In genomic region chr17:44005865-44006580, GRCh38 we compare ENCODE assay signal across 8 cellular contexts. TPM values are rescaled to one million over a fixed set of nuclear protein-coding genes. Genes with fewer than 3 reads are reported as not detected.
DNase-seq lines count a peak whose midpoint lies in the region; ATAC-seq and TF ChIP-seq lines count a peak whose summit lies in the region.

No MANE protein-coding gene starts in this region.

- H3K36me3 Mint-ChIP-seq in activated CD8-positive, alpha-beta T cell treated with anti-CD3 and anti-CD28 coated beads for 36 hours (ENCODE audit: low read depth): peaks cover 11% of the 10 kb centered on the region
- peaks cover 8% of the 10 kb centered on the region for H3K36me3 Mint-ChIP-seq in nephron (ENCODE audit: low read depth)

- H3K27me3 Mint-ChIP-seq in activated CD8-positive, alpha-beta T cell treated with anti-CD3 and anti-CD28 coated beads for 36 hours: peaks cover 17% of the 10 kb centered on the region
- peaks cover 70% of the 10 kb centered on the region for H3K27me3 Mint-ChIP-seq in nephron (ENCODE audit: low read depth)

- H3K4me1 Mint-ChIP-seq in activated CD8-positive, alpha-beta T cell treated with anti-CD3 and anti-CD28 coated beads for 36 hours (ENCODE audit: low read depth): peaks cover 24% of the 10 kb centered on the region
- peaks cover 20% of the 10 kb centered on the region for H3K4me1 Mint-ChIP-seq in nephron

- H3K27ac Mint-ChIP-seq in activated CD8-positive, alpha-beta T cell treated with anti-CD3 and anti-CD28 coated beads for 36 hours: peak overlapping the region; percentile 64
- no peak overlapping the region for H3K27ac Mint-ChIP-seq in nephron

- no peaks in the 10 kb centered on the region for H3K9me3 Mint-ChIP-seq in activated CD8-positive, alpha-beta T cell treated with anti-CD3 and anti-CD28 coated beads for 36 hours
- no peaks in the 10 kb centered on the region for H3K9me3 Mint-ChIP-seq in nephron

- intact Hi-C loops in activated CD8-positive, alpha-beta T cell treated with anti-CD3 and anti-CD28 coated beads for 36 hours (cut with micrococcal nuclease): no loop called here

- CTCF ChIA-PET in activated CD8-positive, alpha-beta T cell treated with anti-CD3 and anti-CD28 coated beads for 36 hours (lab: Charles Lee): interaction anchor here (0.7 to 1.6 kb wide), 7 partner anchors 8 to 128 kb away, joined by 3 to 7 read pairs (median 4); partner anchors contain the start of gene MPP2

- ATAC-seq in activated CD8-positive, alpha-beta T cell treated with anti-CD3 and anti-CD28 coated beads for 36 hours: peak; percentile 10
- ATAC-seq in esophagus mucosa (peak; percentile 55), HG02885 (IDR thresholded peaks at IDR 0.05; ENCODE audit: poor library complexity, unreplicated experiment) (no peak)

- H3K4me3 Mint-ChIP-seq in activated CD8-positive, alpha-beta T cell treated with anti-CD3 and anti-CD28 coated beads for 36 hours: peak overlapping the region; percentile 83
- H3K4me3 Mint-ChIP-seq in nephron: peak overlapping the region; percentile 90 to 91 (median 91)

- DNase-seq in COLO668 (lab: John Stamatoyannopoulos, UW; ENCODE audit: unreplicated experiment): peak; percentile 66
- DNase-seq in HT-29 (ENCODE audit: low spot score): peak; percentile 72
- DNase-seq in activated CD8-positive, alpha-beta T cell treated with anti-CD3 and anti-CD28 coated beads for 36 hours: peak; percentile 59
- no peak for DNase-seq in epidermal melanocyte (ENCODE audit: insufficient read length, low spot score)
- DNase-seq in NCI-H128 (lab: John Stamatoyannopoulos, UW; ENCODE audit: unreplicated experiment): no peak

- POLR2A ChIA-PET in activated CD8-positive, alpha-beta T cell treated with anti-CD3 and anti-CD28 coated beads for 36 hours (lab: Charles Lee): no interaction called here

- TF ChIP-seq CTCF in activated CD8-positive, alpha-beta T cell treated with anti-CD3 and anti-CD28 coated beads for 36 hours (IDR thresholded peaks at IDR 0.05): no peak
- peak in 2 of 3 experiments; percentile 7 to 25 for TF ChIP-seq CTCF in nephron (IDR thresholded peaks at IDR 0.05; ENCODE audit: unreplicated experiment in 3 of 3)

RNA-seq across cellular contexts. Expression of gene NAGS, which starts 1.6 kb away (rescaled TPM):
- total RNA-seq in HT-29 (2014; rRNA removed; shearing (Covaris generic)): 2.7 and 4.2 TPM in 2 replicates
- total RNA-seq in activated CD8-positive, alpha-beta T cell treated with anti-CD3 and anti-CD28 coated beads for 36 hours: 1 to 10 TPM; 1.7 to 2.4 TPM
- 2.4 TPM for total RNA-seq in esophagus mucosa

RNA-seq across cellular contexts. Expression of gene TMEM101, which starts 8.7 kb away (rescaled TPM):
- 78.2 and 83.1 TPM in 2 replicates for total RNA-seq in HT-29 (2014; rRNA removed; shearing (Covaris generic))
- 10 to 100 TPM; 26.1 to 28.5 TPM for total RNA-seq in activated CD8-positive, alpha-beta T cell treated with anti-CD3 and anti-CD28 coated beads for 36 hours
- 23.2 TPM for total RNA-seq in esophagus mucosa

RNA-seq across cellular contexts. Expression of gene PYY, which starts 52.3 kb away (rescaled TPM):
- not detected in 2 replicates for total RNA-seq in HT-29 (2014; rRNA removed; shearing (Covaris generic))
- total RNA-seq in activated CD8-positive, alpha-beta T cell treated with anti-CD3 and anti-CD28 coated beads for 36 hours: under 1 TPM in 1 of 2 experiments, not detected in 1; 0.29 TPM
- not detected for total RNA-seq in esophagus mucosa

Comparison
In these comparisons a context has a peak if more than half of its experiments do, and no peak if none do; other contexts are left out.
1. DNase-seq: peak in COLO668 (single experiment), HT-29 (single experiment) and activated CD8-positive, alpha-beta T cell treated with anti-CD3 and anti-CD28 coated beads for 36 hours (single experiment); none in epidermal melanocyte (single experiment) and NCI-H128 (single experiment).